28 cellular contexts compared by ENCODE assay signal in the genomic region with DNA sequence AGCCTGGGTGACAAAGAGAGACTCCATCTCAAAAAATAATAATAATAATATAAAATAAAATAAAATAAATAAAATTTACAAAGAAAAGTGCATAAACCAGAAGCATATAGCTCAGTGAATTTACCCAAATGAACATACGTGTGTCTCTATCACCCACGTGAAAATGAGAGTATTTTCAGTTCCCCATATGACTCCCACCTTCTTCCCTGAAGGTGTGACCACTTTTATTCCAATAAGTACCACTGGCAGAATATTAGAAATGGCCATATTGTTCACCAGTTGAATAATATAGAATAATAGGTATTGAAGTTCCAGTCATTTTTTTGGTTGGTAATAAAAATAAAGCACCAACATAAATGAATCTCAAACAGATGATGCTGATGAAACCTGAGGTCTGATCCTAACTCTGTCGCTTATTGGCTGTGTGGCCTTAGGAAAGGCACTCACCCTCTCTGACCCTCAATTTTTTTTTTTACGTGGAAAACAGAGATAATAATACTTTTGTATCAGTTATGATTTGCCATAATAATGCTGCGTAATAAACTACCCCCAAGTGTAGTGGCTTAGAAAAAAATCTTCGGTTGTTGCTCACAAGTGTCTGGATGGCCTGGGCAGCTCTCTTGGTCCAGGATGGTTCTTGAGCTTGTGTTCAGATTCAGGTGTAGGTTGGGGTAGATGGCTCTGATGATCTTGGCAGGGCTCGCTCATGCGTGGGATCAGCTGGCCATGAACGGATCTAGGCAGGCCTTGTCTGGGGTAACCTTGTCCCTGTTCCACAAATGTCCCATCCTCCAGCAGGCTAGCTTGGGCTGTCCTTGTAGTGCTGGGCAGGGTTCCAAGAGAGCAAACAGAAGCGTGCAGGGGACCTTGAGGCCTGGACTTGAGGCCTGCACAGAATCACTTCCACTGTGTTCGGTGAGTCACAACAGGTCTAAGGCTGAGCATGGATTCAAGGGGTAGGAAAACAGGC.
A peak's percentile ranks its signal among the peaks of the same experiment; 100 is the strongest.
DNase-seq lines count a peak whose midpoint lies in the region; ATAC-seq and TF ChIP-seq lines count a peak whose summit lies in the region.
"Had no signal": no experiment of that assay in that cellular context is flagged by ENCODE, and none has a peak within 500 bp of the region (broad histone marks: within the 10 kb centered on the region; RNA-seq: fewer than 3 reads in every experiment).

No MANE protein-coding gene starts in this region.

- H2AK5ac ChIP-seq in neuronal stem cell (ENCODE audit: low read depth, low read length) = no peak overlapping the region

- no peak for TF ChIP-seq CTCF in heart right ventricle (IDR thresholded peaks at IDR 0.05)
- no peak for TF ChIP-seq CTCF in GM23338 (conservative IDR thresholded peaks at IDR 0.05; ENCODE audit: low read depth in 2 of 2)

- no peak overlapping the region for H3K4me2 ChIP-seq in neuronal stem cell (ENCODE audit: insufficient read depth, low read length, poor library complexity, severe bottlenecking)
- no peak overlapping the region for H3K4me2 ChIP-seq in GM23338

- peak overlapping the region; percentile 63 for H3K18ac ChIP-seq in neuronal stem cell (ENCODE audit: low read length)

- H3K9me2 ChIP-seq in GM23338 (ENCODE audit: insufficient read depth) = no peaks in the 10 kb centered on the region

- intact Hi-C loops in heart right ventricle (cut with DNase I) = no loop called here

- H3K9me3 ChIP-seq in heart right ventricle (peaks cover 0 to 11% (median 0%) of the 10 kb centered on the region in 11 donors), neuronal stem cell (replicated peaks in 1 of 2; ENCODE audit: control insufficient read depth in 2 of 2, insufficient read depth in 1 of 2, low read depth in 1 of 2, low read length in 2 of 2) (peaks cover 0 to 4% of the 10 kb centered on the region in 2 donors)
- H3K9me3 ChIP-seq: esophagus squamous epithelium, SJCRH30, upper lobe of right lung had no signal

- DNase-seq in COLO668 (lab: John Stamatoyannopoulos, UW; ENCODE audit: unreplicated experiment) (peak; percentile 38), NCI-H1105 (lab: John Stamatoyannopoulos, UW) (peak; percentile 5), heart right ventricle (peak in 1 of 2 donors; percentile 31), neuronal stem cell (ENCODE audit: low spot score) (no peak), GM23338 (ENCODE audit: low spot score) (no peak)
- no peak for DNase-seq in activated naive CD4-positive, alpha-beta T cell treated with Interleukin-2 at 50 U/mL for 16 hours
- DNase-seq in stimulated activated CD4-positive, alpha-beta T cell treated with anti-CD3 and anti-CD28 coated beads, Interleukin-15, amount 100 ng/mL, for 24 hours = no peak
- DNase-seq: activated CD4-positive, alpha-beta T cell treated with anti-CD3 and anti-CD28 coated beads for 4 hours; AML-193; amygdala; CD4-positive, alpha-beta T cell; esophagus squamous epithelium; immature natural killer cell; naive B cell; NCI-H2029; NCI-H2227 treated with DMSO at 0.1 percent for 48 hours; occipital lobe; SJCRH30; stimulated activated naive CD4-positive, alpha-beta T cell; T1000; upper lobe of right lung had no signal

- H3K9ac ChIP-seq in neuronal stem cell (ENCODE audit: low read depth, low read length, poor library complexity) = no peak overlapping the region

- H2BK5ac ChIP-seq in neuronal stem cell (ENCODE audit: low read length) = no peak overlapping the region

- no peak overlapping the region for H4K91ac ChIP-seq in neuronal stem cell (ENCODE audit: low read depth, low read length, poor library complexity)

- H3K27ac Mint-ChIP-seq in GM23338 = no peak overlapping the region
- H3K27ac Mint-ChIP-seq: activated naive CD4-positive, alpha-beta T cell treated with anti-CD3 and anti-CD28 coated beads, Interleukin-2, amount 50 U/mL, for 72 hours; activated T-helper 17 cell treated with anti-CD3 and anti-CD28 coated beads, Interleukin-2, amount 50 U/mL, for 72 hours; CD4-positive, alpha-beta T cell; immature natural killer cell; naive B cell had no signal

- H3K27me3 Mint-ChIP-seq in GM23338 (ENCODE audit: insufficient read depth, low read depth, poor library complexity) = peaks cover 2% of the 10 kb centered on the region
- H3K27me3 Mint-ChIP-seq: activated T-helper 17 cell treated with anti-CD3 and anti-CD28 coated beads, Interleukin-2, amount 50 U/mL, for 72 hours; CD4-positive, alpha-beta T cell had no signal

- H3K4me1 ChIP-seq in heart right ventricle (peaks cover 0 to 24% (median 4%) of the 10 kb centered on the region in 9 donors), neuronal stem cell (ENCODE audit: control insufficient read depth in 2 of 2, insufficient read depth in 1 of 2, low read depth in 1 of 2, low read length in 2 of 2) (peaks cover 0 to 6% of the 10 kb centered on the region in 2 donors), GM23338 (ENCODE audit: insufficient read depth) (no peaks in the 10 kb centered on the region)
- H3K4me1 ChIP-seq: esophagus squamous epithelium, SJCRH30, suprapubic skin, upper lobe of right lung had no signal

- ATAC-seq in heart right ventricle = peak in 5 of 8 donors; percentile 37 to 69 (median 62)
- ATAC-seq in GM23338 = no peak
- ATAC-seq in GM19023 (IDR thresholded peaks at IDR 0.05; ENCODE audit: unreplicated experiment) = no peak
- ATAC-seq: activated naive CD4-positive, alpha-beta T cell treated with anti-CD3 and anti-CD28 coated beads, Interleukin-2, amount 50 U/mL, for 72 hours; activated T-helper 17 cell treated with anti-CD3 and anti-CD28 coated beads, Interleukin-2, amount 50 U/mL, for 72 hours; left lobe of liver; upper lobe of right lung had no signal

- H3K79me2 ChIP-seq in GM23338 (replicated peaks; ENCODE audit: insufficient read depth) = no peaks in the 10 kb centered on the region

- H2BK15ac ChIP-seq in neuronal stem cell (ENCODE audit: low read length) = no peak overlapping the region

- H3F3A ChIP-seq in GM23338 (replicated peaks; ENCODE audit: low read depth) = no peaks in the 10 kb centered on the region

- peaks cover 5% of the 10 kb centered on the region; the same call in 1 of the 3 replicates for H3K9me3 Mint-ChIP-seq in GM23338
- H3K9me3 Mint-ChIP-seq: activated naive CD4-positive, alpha-beta T cell treated with anti-CD3 and anti-CD28 coated beads, Interleukin-2, amount 50 U/mL, for 72 hours; activated T-helper 17 cell treated with anti-CD3 and anti-CD28 coated beads, Interleukin-2, amount 50 U/mL, for 72 hours; CD4-positive, alpha-beta T cell; immature natural killer cell had no signal

- H3K4me3 ChIP-seq in heart right ventricle = no peak overlapping the region
- H3K4me3 ChIP-seq in neuronal stem cell (ENCODE audit: low read length in 2 of 2) = peak overlapping the region in 1 of 2 donors; percentile 31
- no peak overlapping the region for H3K4me3 ChIP-seq in GM23338
- H3K4me3 ChIP-seq: esophagus squamous epithelium, SJCRH30, skin epidermis, suprapubic skin, upper lobe of right lung had no signal

- H3K4ac ChIP-seq in neuronal stem cell (ENCODE audit: low read length) = no peak overlapping the region

- no peaks in the 10 kb centered on the region for H3K79me1 ChIP-seq in neuronal stem cell (ENCODE audit: low read depth, low read length)

- no peak overlapping the region for H3K23ac ChIP-seq in neuronal stem cell (ENCODE audit: low read depth, low read length, poor library complexity)

- H2BK120ac ChIP-seq in neuronal stem cell (ENCODE audit: low read depth, low read length) = no peak overlapping the region

- H3K27me3 ChIP-seq in heart right ventricle (peaks cover 0 to under 1% (median 0%) of the 10 kb centered on the region in 7 donors), neuronal stem cell (ENCODE audit: control insufficient read depth in 3 of 3, insufficient read depth in 3 of 3, low read depth in 1 of 3, low read length in 3 of 3) (no peaks in the 10 kb centered on the region), GM23338 (ENCODE audit: insufficient read depth) (no peaks in the 10 kb centered on the region)
- H3K27me3 ChIP-seq: esophagus squamous epithelium, SJCRH30, upper lobe of right lung had no signal

- WGBS in heart right ventricle, 2 donors = 80 to 84% methylated on average over 11 of the region's 11 CpGs
- no CpG with 5 or more reads among the region's 11 CpGs for WGBS in neuronal stem cell (ENCODE audit: extremely low coverage in 2 of 2, insufficient read length in 2 of 2, insufficient replicate concordance in 1 of 2), 2 donors

- H3K36me3 ChIP-seq in heart right ventricle = peaks cover 0 to 96% (median 7%) of the 10 kb centered on the region in 9 donors
- no peaks in the 10 kb centered on the region for H3K36me3 ChIP-seq in neuronal stem cell (replicated peaks in 1 of 2; ENCODE audit: control insufficient read depth in 2 of 2, insufficient read depth in 2 of 2, low read length in 2 of 2)
- no peaks in the 10 kb centered on the region for H3K36me3 ChIP-seq in GM23338 (ENCODE audit: insufficient read depth)
- H3K36me3 ChIP-seq: esophagus squamous epithelium, suprapubic skin, upper lobe of right lung had no signal

- no peak overlapping the region for H2AFZ ChIP-seq in neuronal stem cell (ENCODE audit: low read length)
- H2AFZ ChIP-seq in GM23338 = no peak overlapping the region

- no peaks in the 10 kb centered on the region for H3K36me3 Mint-ChIP-seq in GM23338 (ENCODE audit: low read depth)
- H3K36me3 Mint-ChIP-seq: activated naive CD4-positive, alpha-beta T cell treated with anti-CD3 and anti-CD28 coated beads, Interleukin-2, amount 50 U/mL, for 72 hours; immature natural killer cell; naive B cell had no signal

- H3K4me1 Mint-ChIP-seq in GM23338 = no peaks in the 10 kb centered on the region
- H3K4me1 Mint-ChIP-seq: activated T-helper 17 cell treated with anti-CD3 and anti-CD28 coated beads, Interleukin-2, amount 50 U/mL, for 72 hours; immature natural killer cell; naive B cell had no signal

- no peak overlapping the region for H4K8ac ChIP-seq in neuronal stem cell (ENCODE audit: low read depth, low read length)

- H4K20me1 ChIP-seq in GM23338 (replicated peaks; ENCODE audit: insufficient read depth) = no peaks in the 10 kb centered on the region

- no peak overlapping the region for H3K14ac ChIP-seq in neuronal stem cell (ENCODE audit: low read length)

- H3K27ac ChIP-seq in heart right ventricle (peak overlapping the region in 2 of 10 donors; percentile 7 to 9), neuronal stem cell (replicated peaks; ENCODE audit: low read length) (no peak overlapping the region), GM23338 (ENCODE audit: low read depth) (no peak overlapping the region)
- H3K27ac ChIP-seq: esophagus squamous epithelium, SJCRH30, skin epidermis, suprapubic skin, upper lobe of right lung, VCaP had no signal

- H2BK12ac ChIP-seq in neuronal stem cell (ENCODE audit: low read length) = no peak overlapping the region

- no peak overlapping the region for H3K4me3 Mint-ChIP-seq in GM23338
- H3K4me3 Mint-ChIP-seq: activated T-helper 17 cell treated with anti-CD3 and anti-CD28 coated beads, Interleukin-2, amount 50 U/mL, for 72 hours; CD4-positive, alpha-beta T cell; immature natural killer cell; naive B cell had no signal

TF ChIP-seq in GM23338, 12 proteins besides CTCF, POLR2A, EP300 and RAD21 (continues in another document):
- TF ChIP-seq JUNB (IDR thresholded peaks at IDR 0.05; ENCODE audit: unreplicated experiment) = no peak

Comparison
In these comparisons a context has a peak if more than half of its experiments do, and no peak if none do; other contexts are left out.
1. DNase-seq: peak in COLO668 (single experiment) and NCI-H1105 (single experiment); none in neuronal stem cell (single experiment), GM23338 (single experiment), activated naive CD4-positive, alpha-beta T cell treated with Interleukin-2 at 50 U/mL for 16 hours (single experiment) and stimulated activated CD4-positive, alpha-beta T cell treated with anti-CD3 and anti-CD28 coated beads, Interleukin-15, amount 100 ng/mL, for 24 hours (single experiment).
2. ATAC-seq: peak in heart right ventricle (5 of 8); none in GM23338 (single experiment) and GM19023 (single experiment).